In the genomic region with DNA sequence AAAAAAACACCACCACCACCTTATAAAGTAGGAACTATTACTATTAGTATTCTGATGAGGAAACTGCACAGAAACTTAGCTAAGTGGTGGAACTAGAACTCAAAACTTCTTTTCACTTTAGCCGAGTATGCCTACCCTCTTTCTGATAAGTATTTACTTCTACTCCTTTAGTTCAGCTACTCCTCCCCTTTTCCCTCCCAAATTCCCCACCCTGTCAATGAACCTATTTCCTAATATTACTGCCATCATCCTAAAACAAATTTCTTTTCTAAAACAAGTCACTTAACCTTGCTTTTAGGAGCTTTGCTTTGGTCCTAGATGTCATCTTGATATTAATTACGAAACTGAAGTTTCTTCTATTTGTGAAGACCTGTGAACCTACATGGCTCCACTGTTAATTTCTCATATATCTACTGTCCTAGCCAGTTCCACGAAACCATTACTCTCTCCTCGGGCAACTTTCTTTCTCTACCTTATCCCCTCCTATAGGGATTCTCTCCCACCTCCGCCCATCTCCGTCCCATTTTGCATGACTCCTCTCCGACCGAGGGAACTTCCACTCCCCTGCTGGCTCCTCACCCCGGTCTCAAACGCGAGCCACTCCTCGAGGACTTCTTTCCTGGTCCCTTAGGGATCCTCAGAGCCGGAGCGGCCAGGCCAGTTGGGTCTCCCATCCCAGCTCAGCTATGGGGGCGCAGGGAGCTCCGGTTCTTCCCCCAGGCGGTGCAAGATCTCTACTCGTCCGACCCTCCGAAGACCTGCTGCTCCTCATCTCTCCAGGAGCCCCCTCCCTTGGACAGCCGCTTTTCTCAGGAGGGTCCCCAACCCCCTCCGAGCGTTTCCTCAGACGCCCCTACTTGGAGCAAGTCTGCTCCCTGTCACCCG, we compare ENCODE assay signal across 8 cellular contexts. TPM values are rescaled to one million over a fixed set of nuclear protein-coding genes. Genes with fewer than 3 reads are reported as not detected.
A peak's percentile ranks its signal among the peaks of the same experiment; 100 is the strongest.
DNase-seq lines count a peak whose midpoint lies in the region; ATAC-seq and TF ChIP-seq lines count a peak whose summit lies in the region.

No MANE protein-coding gene starts in this region.

- no peaks in the 10 kb centered on the region for H3K9me3 Mint-ChIP-seq in activated naive CD8-positive, alpha-beta T cell treated with anti-CD3 and anti-CD28 coated beads, Interleukin-2, amount 10 ng/mL, durations not matched to agents 7 days and 5 days
- no peaks in the 10 kb centered on the region for H3K9me3 Mint-ChIP-seq in progenitor cell of endocrine pancreas (ENCODE audit: low read depth)

- ATAC-seq in activated naive CD8-positive, alpha-beta T cell treated with anti-CD3 and anti-CD28 coated beads, Interleukin-2, amount 10 ng/mL, durations not matched to agents 7 days and 5 days (ENCODE audit: low read depth) = no peak
- ATAC-seq in GM19351 (IDR thresholded peaks at IDR 0.05; ENCODE audit: unreplicated experiment) (no peak), HG02678 (IDR thresholded peaks at IDR 0.05; ENCODE audit: unreplicated experiment) (no peak)

- H3K4me1 Mint-ChIP-seq in activated naive CD8-positive, alpha-beta T cell treated with anti-CD3 and anti-CD28 coated beads, Interleukin-2, amount 10 ng/mL, durations not matched to agents 7 days and 5 days = peaks cover 39% of the 10 kb centered on the region
- peaks cover 40% of the 10 kb centered on the region for H3K4me1 Mint-ChIP-seq in progenitor cell of endocrine pancreas (ENCODE audit: low read depth)

- H3K27me3 Mint-ChIP-seq in activated naive CD8-positive, alpha-beta T cell treated with anti-CD3 and anti-CD28 coated beads, Interleukin-2, amount 10 ng/mL, durations not matched to agents 7 days and 5 days = no peaks in the 10 kb centered on the region
- H3K27me3 Mint-ChIP-seq in progenitor cell of endocrine pancreas = no peaks in the 10 kb centered on the region

- no peaks in the 10 kb centered on the region for H3K36me3 ChIP-seq in left ventricle myocardium inferior

- H3K4me3 Mint-ChIP-seq in activated naive CD8-positive, alpha-beta T cell treated with anti-CD3 and anti-CD28 coated beads, Interleukin-2, amount 10 ng/mL, durations not matched to agents 7 days and 5 days = peak overlapping the region; percentile 98
- peak overlapping the region; percentile 98 for H3K4me3 Mint-ChIP-seq in progenitor cell of endocrine pancreas (ENCODE audit: low read depth)

- peak overlapping the region; percentile 96 for H3K4me3 ChIP-seq in left ventricle myocardium inferior

- peaks cover 3% of the 10 kb centered on the region for H3K36me3 Mint-ChIP-seq in activated naive CD8-positive, alpha-beta T cell treated with anti-CD3 and anti-CD28 coated beads, Interleukin-2, amount 10 ng/mL, durations not matched to agents 7 days and 5 days
- H3K36me3 Mint-ChIP-seq in progenitor cell of endocrine pancreas (ENCODE audit: insufficient read depth) = no peaks in the 10 kb centered on the region

- peak overlapping the region; percentile 94 for H3K27ac ChIP-seq in left ventricle myocardium inferior (replicated peaks)

- DNase-seq in NCI-H1417 (lab: John Stamatoyannopoulos, UW) (peak; percentile 20 to 68 (median 64)), NCI-H1417 treated with DMSO at 0.1 percent for 48 hours (lab: John Stamatoyannopoulos, UW) (no peak), NCI-H748 (lab: John Stamatoyannopoulos, UW; ENCODE audit: unreplicated experiment) (peak; percentile 37), left ventricle myocardium inferior (peak; percentile 27), progenitor cell of endocrine pancreas (ENCODE audit: low spot score, unreplicated experiment) (no peak)
- peak; percentile 46 for DNase-seq in activated naive CD8-positive, alpha-beta T cell treated with anti-CD3 and anti-CD28 coated beads, Interleukin-2, amount 10 ng/mL, durations not matched to agents 7 days and 5 days

- peaks cover 91% of the 10 kb centered on the region for H3K4me1 ChIP-seq in left ventricle myocardium inferior

- H3K27ac Mint-ChIP-seq in activated naive CD8-positive, alpha-beta T cell treated with anti-CD3 and anti-CD28 coated beads, Interleukin-2, amount 10 ng/mL, durations not matched to agents 7 days and 5 days = peak overlapping the region; percentile 97
- peak overlapping the region; percentile 99 for H3K27ac Mint-ChIP-seq in progenitor cell of endocrine pancreas

- no peaks in the 10 kb centered on the region for H3K9me3 ChIP-seq in left ventricle myocardium inferior (replicated peaks)

- TF ChIP-seq CTCF in left ventricle myocardium inferior (IDR thresholded peaks at IDR 0.05; ENCODE audit: borderline replicate concordance) (no peak), progenitor cell of endocrine pancreas (IDR thresholded peaks at IDR 0.05; ENCODE audit: unreplicated experiment) (no peak)

- POLR2A ChIA-PET in activated naive CD8-positive, alpha-beta T cell treated with anti-CD3 and anti-CD28 coated beads, Interleukin-2, amount 10 ng/mL, durations not matched to agents 7 days and 5 days (lab: Charles Lee) = interaction anchor here (0.7 to 1.7 kb wide), 6 partner anchors 34 to 298 kb away, joined by 3 to 4 read pairs (median 3); partner anchors contain the start of gene RIOX1

- no peaks in the 10 kb centered on the region for H3K27me3 ChIP-seq in left ventricle myocardium inferior (ENCODE audit: low read depth)

- intact Hi-C loops in left ventricle myocardium inferior (cut with micrococcal nuclease) = no loop called here

RNA-seq across cellular contexts. Expression of gene NUMB, which starts 1.1 kb away (rescaled TPM):
- total RNA-seq in activated naive CD8-positive, alpha-beta T cell treated with anti-CD3 and anti-CD28 coated beads, Interleukin-2, amount 10 ng/mL, durations not matched to agents 7 days and 5 days = 10 to 100 TPM; 47.5 to 50.3 TPM
- 32.1 TPM for total RNA-seq in left ventricle myocardium inferior
- 88.8 and 92.4 TPM in 2 replicates for total RNA-seq in progenitor cell of endocrine pancreas

RNA-seq across cellular contexts. Expression of gene RIOX1, which starts 33.4 kb away (rescaled TPM):
- total RNA-seq in activated naive CD8-positive, alpha-beta T cell treated with anti-CD3 and anti-CD28 coated beads, Interleukin-2, amount 10 ng/mL, durations not matched to agents 7 days and 5 days = 10 to 100 TPM; 22.2 to 23.9 TPM
- total RNA-seq in left ventricle myocardium inferior (8.1 TPM), progenitor cell of endocrine pancreas (15.3 and 16.5 TPM in 2 replicates)

Comparison
In these comparisons a context has a peak if more than half of its experiments do, and no peak if none do; other contexts are left out.
1. DNase-seq: peak in NCI-H1417 (3 of 3), NCI-H748 (single experiment), activated naive CD8-positive, alpha-beta T cell treated with anti-CD3 and anti-CD28 coated beads, Interleukin-2, amount 10 ng/mL, durations not matched to agents 7 days and 5 days (single experiment) and left ventricle myocardium inferior (single experiment); none in NCI-H1417 treated with DMSO at 0.1 percent for 48 hours (single experiment) and progenitor cell of endocrine pancreas (single experiment).